ENCODE assay signal across 8 cellular contexts in genomic region chr1:53219711-53220110, GRCh38. TPM values are rescaled to one million over a fixed set of nuclear protein-coding genes. Genes with fewer than 3 reads are reported as not detected.
A peak's percentile ranks its signal among the peaks of the same experiment; 100 is the strongest.
DNase-seq lines count a peak whose midpoint lies in the region; ATAC-seq, FAIRE-seq and TF ChIP-seq lines count a peak whose summit lies in the region.

No MANE protein-coding gene starts in this region.

- ATAC-seq in activated naive CD8-positive, alpha-beta T cell treated with anti-CD3 and anti-CD28 coated beads, Interleukin-2, amount 10 ng/mL, durations not matched to agents 7 days and 5 days (ENCODE audit: low read depth), result no peak

- H3K9me3 Mint-ChIP-seq in T-helper 2 cell treated with Interferon-gamma antibody and Interleukin-4, amounts not matched to agents 5 μg/mL and 100 μg/mL, for 36 hours, result no peaks in the 10 kb centered on the region
- H3K9me3 Mint-ChIP-seq in activated naive CD8-positive, alpha-beta T cell treated with anti-CD3 and anti-CD28 coated beads, Interleukin-2, amount 10 ng/mL, durations not matched to agents 7 days and 5 days, result no peaks in the 10 kb centered on the region

- H3K27me3 Mint-ChIP-seq in T-helper 2 cell treated with Interferon-gamma antibody and Interleukin-4, amounts not matched to agents 5 μg/mL and 100 μg/mL, for 36 hours (ENCODE audit: low read depth), result no peaks in the 10 kb centered on the region
- no peaks in the 10 kb centered on the region for H3K27me3 Mint-ChIP-seq in activated naive CD8-positive, alpha-beta T cell treated with anti-CD3 and anti-CD28 coated beads, Interleukin-2, amount 10 ng/mL, durations not matched to agents 7 days and 5 days

- in situ Hi-C loops in KBM-7 (cut with MboI; ENCODE audit: low pct_unique_long_range_greater_than_20kb, low sequenced_read_pairs), result no loop called here

- POLR2A ChIA-PET in activated naive CD8-positive, alpha-beta T cell treated with anti-CD3 and anti-CD28 coated beads, Interleukin-2, amount 10 ng/mL, durations not matched to agents 7 days and 5 days (lab: Charles Lee), result interaction anchor here (0.5 to 3.4 kb wide), 3 partner anchors 19 to 526 kb away, joined by 3 to 18 read pairs (median 5); partner anchors contain the start of genes CPT2 and MAGOH

- no peak for TF ChIP-seq POLR2A in suprapubic skin (IDR thresholded peaks at IDR 0.05)

- TF ChIP-seq CTCF in kidney (IDR thresholded peaks at IDR 0.05; ENCODE audit: borderline replicate concordance, extremely low read depth, insufficient read depth) (no peak), suprapubic skin (IDR thresholded peaks at IDR 0.05) (no peak)

- peaks cover 17% of the 10 kb centered on the region for H3K36me3 Mint-ChIP-seq in T-helper 2 cell treated with Interferon-gamma antibody and Interleukin-4, amounts not matched to agents 5 μg/mL and 100 μg/mL, for 36 hours (ENCODE audit: low read depth)
- H3K36me3 Mint-ChIP-seq in activated naive CD8-positive, alpha-beta T cell treated with anti-CD3 and anti-CD28 coated beads, Interleukin-2, amount 10 ng/mL, durations not matched to agents 7 days and 5 days, result no peaks in the 10 kb centered on the region

- peaks cover 12 to 16% of the 10 kb centered on the region in 2 donors for H3K4me1 ChIP-seq in kidney (ENCODE audit: control insufficient read depth in 1 of 2, insufficient read depth in 1 of 2, low read depth in 1 of 2, low read length in 2 of 2)
- H3K4me1 ChIP-seq in suprapubic skin, result peaks cover 19% of the 10 kb centered on the region

- FAIRE-seq in kidney (lab: Jason Lieb, UNC), result no peak

- H3K4me3 ChIP-seq in kidney (ENCODE audit: low read length in 2 of 2), result peak overlapping the region; percentile 89 to 90
- peak overlapping the region; percentile 66 for H3K4me3 ChIP-seq in suprapubic skin

- H3K9me3 ChIP-seq in kidney (ENCODE audit: control insufficient read depth in 1 of 2, low read length in 2 of 2), result no peaks in the 10 kb centered on the region
- no peaks in the 10 kb centered on the region for H3K9me3 ChIP-seq in suprapubic skin

- DNase-seq in T-helper 2 cell treated with Interferon-gamma antibody and Interleukin-4, amounts not matched to agents 5 μg/mL and 100 μg/mL, for 36 hours (ENCODE audit: low spot score), result no peak
- DNase-seq in T-helper 2 cell, result no peak
- DNase-seq in activated naive CD8-positive, alpha-beta T cell treated with anti-CD3 and anti-CD28 coated beads, Interleukin-2, amount 10 ng/mL, durations not matched to agents 7 days and 5 days, result no peak
- DNase-seq in kidney, result no peak
- peak in 1 of 2 donors; percentile 4 for DNase-seq in suprapubic skin (ENCODE audit: low spot score in 2 of 2)
- DNase-seq in HuH-7 (ENCODE audit: low spot score), result no peak
- DNase-seq in KBM-7, result no peak
- DNase-seq in AML-193 (lab: John Stamatoyannopoulos, UW), result no peak

- TF ChIP-seq EP300 in suprapubic skin (IDR thresholded peaks at IDR 0.05), result no peak

- H3K27me3 ChIP-seq in suprapubic skin, result no peaks in the 10 kb centered on the region

- peaks cover 20% of the 10 kb centered on the region for H3K4me1 Mint-ChIP-seq in T-helper 2 cell treated with Interferon-gamma antibody and Interleukin-4, amounts not matched to agents 5 μg/mL and 100 μg/mL, for 36 hours (ENCODE audit: low read depth)
- H3K4me1 Mint-ChIP-seq in activated naive CD8-positive, alpha-beta T cell treated with anti-CD3 and anti-CD28 coated beads, Interleukin-2, amount 10 ng/mL, durations not matched to agents 7 days and 5 days, result peaks cover 15% of the 10 kb centered on the region

- peak overlapping the region; percentile 93 for H3K27ac Mint-ChIP-seq in T-helper 2 cell treated with Interferon-gamma antibody and Interleukin-4, amounts not matched to agents 5 μg/mL and 100 μg/mL, for 36 hours
- peak overlapping the region; percentile 94 for H3K27ac Mint-ChIP-seq in activated naive CD8-positive, alpha-beta T cell treated with anti-CD3 and anti-CD28 coated beads, Interleukin-2, amount 10 ng/mL, durations not matched to agents 7 days and 5 days

- peak overlapping the region; percentile 20 to 88 for H3K9ac ChIP-seq in kidney (ENCODE audit: low read length in 2 of 2)

- WGBS in suprapubic skin, result 24% methylated on average over 8 of the region's 8 CpGs

- H3K36me3 ChIP-seq in kidney (ENCODE audit: control insufficient read depth in 1 of 2, insufficient read depth in 2 of 2, low read length in 2 of 2), result peaks cover 7 to 14% of the 10 kb centered on the region in 2 donors
- H3K36me3 ChIP-seq in suprapubic skin, result peaks cover 29% of the 10 kb centered on the region

- H3K27ac ChIP-seq in kidney (ENCODE audit: low read depth in 2 of 2, low read length in 2 of 2) (peak overlapping the region; percentile 99), suprapubic skin (peak overlapping the region; percentile 95)

- intact Hi-C loops in kidney (cut with DNase I), result no loop called here

- H3K4me3 Mint-ChIP-seq in T-helper 2 cell treated with Interferon-gamma antibody and Interleukin-4, amounts not matched to agents 5 μg/mL and 100 μg/mL, for 36 hours, result peak overlapping the region; percentile 89
- peak overlapping the region; percentile 92 for H3K4me3 Mint-ChIP-seq in activated naive CD8-positive, alpha-beta T cell treated with anti-CD3 and anti-CD28 coated beads, Interleukin-2, amount 10 ng/mL, durations not matched to agents 7 days and 5 days

RNA-seq across cellular contexts. Expression of gene CZIB, which starts 0.7 kb away (rescaled TPM):
- total RNA-seq in activated naive CD8-positive, alpha-beta T cell treated with anti-CD3 and anti-CD28 coated beads, Interleukin-2, amount 10 ng/mL, durations not matched to agents 7 days and 5 days, result 10 to 100 TPM; 57.7 to 63.1 TPM
- total RNA-seq in kidney (54.1 TPM), suprapubic skin (10 to 100 TPM; 25.2 to 60.3 (median 33.8) TPM)
- 76.5 TPM for polyA plus RNA-seq in kidney (ENCODE audit: insufficient read depth, low read depth, low replicate concordance)

RNA-seq across cellular contexts. Expression of gene MAGOH, which starts 18.6 kb away (rescaled TPM):
- 10 to 100 TPM; 67.4 to 70.4 TPM for total RNA-seq in activated naive CD8-positive, alpha-beta T cell treated with anti-CD3 and anti-CD28 coated beads, Interleukin-2, amount 10 ng/mL, durations not matched to agents 7 days and 5 days
- 39.4 TPM for total RNA-seq in kidney
- polyA plus RNA-seq in kidney (ENCODE audit: insufficient read depth, low read depth, low replicate concordance), result 64.6 TPM
- 10 to 100 TPM; 31.8 to 52.3 (median 38.5) TPM for total RNA-seq in suprapubic skin

RNA-seq across cellular contexts. Expression of gene CPT2, which starts 23.1 kb away (rescaled TPM):
- total RNA-seq in activated naive CD8-positive, alpha-beta T cell treated with anti-CD3 and anti-CD28 coated beads, Interleukin-2, amount 10 ng/mL, durations not matched to agents 7 days and 5 days, result 10 to 100 TPM; 15.5 to 18.1 TPM
- 24.2 TPM for total RNA-seq in kidney
- 57.7 TPM for polyA plus RNA-seq in kidney (ENCODE audit: insufficient read depth, low read depth, low replicate concordance)
- 10 to 100 TPM; 26.1 to 30.4 (median 29.5) TPM for total RNA-seq in suprapubic skin
